In the genomic region with DNA sequence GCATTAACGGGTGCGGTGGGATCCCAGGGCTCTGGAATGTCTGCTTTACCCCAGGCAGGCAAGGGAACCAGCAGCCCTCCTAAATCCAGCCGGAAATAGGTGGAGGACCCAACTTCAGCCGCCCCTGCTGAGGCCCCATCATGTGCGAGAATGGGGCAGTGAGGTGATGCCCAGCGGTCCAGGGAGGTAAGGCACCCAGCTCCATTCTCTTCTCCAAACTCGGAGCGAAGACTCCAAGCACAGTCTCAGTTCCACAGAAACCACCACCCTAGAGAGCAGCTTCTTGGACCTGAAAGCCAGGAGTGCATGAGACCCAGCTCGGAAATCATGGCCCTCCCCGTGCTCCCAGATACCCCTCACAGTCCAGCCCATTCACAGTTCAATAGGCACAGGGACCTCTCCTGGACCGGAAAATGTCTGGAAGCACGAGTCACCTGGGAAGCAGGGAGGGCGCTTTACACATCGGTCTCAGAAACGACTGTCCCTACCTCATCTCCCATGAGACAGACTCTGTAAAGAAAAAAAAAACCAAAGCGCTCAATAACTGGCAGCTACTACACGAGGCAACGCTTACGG, we compare ENCODE assay signal across 7 cellular contexts. TPM values are rescaled to one million over a fixed set of nuclear protein-coding genes. Genes with fewer than 3 reads are reported as not detected.
DNase-seq lines count a peak whose midpoint lies in the region; ATAC-seq and TF ChIP-seq lines count a peak whose summit lies in the region.

No MANE protein-coding gene starts in this region.

- H3K27me3 ChIP-seq in OCI-LY3 (ENCODE audit: low read depth, low read length) (peaks cover 26% of the 10 kb centered on the region), esophagus squamous epithelium (peaks cover 0 to 46% (median 0%) of the 10 kb centered on the region in 4 donors), rectal smooth muscle tissue (ENCODE audit: control insufficient read depth, insufficient read depth, low read length) (peaks cover 4% of the 10 kb centered on the region)

- no peak for TF ChIP-seq CTCF in OCI-LY3 (IDR thresholded peaks at IDR 0.05; ENCODE audit: low read depth, low read length)
- TF ChIP-seq CTCF in esophagus squamous epithelium (IDR thresholded peaks at IDR 0.05) = peak in 2 of 6 experiments; percentile 14 to 40

- H4K20me1 ChIP-seq in OCI-LY3 (ENCODE audit: insufficient read depth, low read length) = no peaks in the 10 kb centered on the region

- no peaks in the 10 kb centered on the region for H3K79me2 ChIP-seq in OCI-LY3 (ENCODE audit: low read length)

- peak overlapping the region; percentile 95 for H3K4me2 ChIP-seq in OCI-LY3 (ENCODE audit: low read length)

- DNase-seq in esophagus squamous epithelium (lab: John Stamatoyannopoulos, UW) (no peak), iPS-NIHi11 (ENCODE audit: low spot score) (no peak), cerebellum (ENCODE audit: low spot score) (no peak)

- intact Hi-C loops in esophagus squamous epithelium (cut with DNase I) = no loop called here

- no peak for TF ChIP-seq POLR2A in esophagus squamous epithelium (IDR thresholded peaks at IDR 0.05)

- 5 to 21% methylated on average over 8 to 15 of the region's 19 CpGs for WGBS in esophagus squamous epithelium, 2 donors

- peak overlapping the region; percentile 93; the same call in 1 of the 2 replicates for H2AFZ ChIP-seq in OCI-LY3 (ENCODE audit: low read depth, low read length)

- H3K4me1 ChIP-seq in OCI-LY3 (ENCODE audit: low read length) (peaks cover 8% of the 10 kb centered on the region), esophagus squamous epithelium (peaks cover 25 to 83% (median 30%) of the 10 kb centered on the region in 3 donors), rectal smooth muscle tissue (ENCODE audit: control insufficient read depth, insufficient read depth, low read length) (no peaks in the 10 kb centered on the region)

- H3K9ac ChIP-seq in OCI-LY3 (ENCODE audit: low read length) = peak overlapping the region; percentile 68; the same call in 1 of the 2 replicates
- no peak overlapping the region for H3K9ac ChIP-seq in rectal smooth muscle tissue (ENCODE audit: low read length)

- H3K27ac ChIP-seq in OCI-LY3 (ENCODE audit: low read length) (no peak overlapping the region), esophagus squamous epithelium (peak overlapping the region; percentile 91 to 97 (median 94)), rectal smooth muscle tissue (ENCODE audit: low read depth, low read length) (no peak overlapping the region)

- H3K9me3 ChIP-seq in OCI-LY3 (ENCODE audit: insufficient read depth, low read length) = no peaks in the 10 kb centered on the region
- H3K9me3 ChIP-seq in esophagus squamous epithelium = no peaks in the 10 kb centered on the region

- H3K4me3 ChIP-seq in OCI-LY3 (ENCODE audit: low read length) (peak overlapping the region; percentile 90), esophagus squamous epithelium (peak overlapping the region; percentile 59 to 86 (median 72)), rectal smooth muscle tissue (ENCODE audit: low read length) (peak overlapping the region; percentile 78)

- no peaks in the 10 kb centered on the region for H3K36me3 ChIP-seq in OCI-LY3 (replicated peaks; ENCODE audit: low read depth, low read length)
- no peaks in the 10 kb centered on the region for H3K36me3 ChIP-seq in esophagus squamous epithelium
- H3K36me3 ChIP-seq in rectal smooth muscle tissue (ENCODE audit: control insufficient read depth, insufficient read depth, low read length) = no peaks in the 10 kb centered on the region

- peak; percentile 4 for ATAC-seq in GM19438 (IDR thresholded peaks at IDR 0.05; ENCODE audit: low read depth, unreplicated experiment)
- no peak for ATAC-seq in HG03439 (IDR thresholded peaks at IDR 0.05; ENCODE audit: unreplicated experiment)

RNA-seq across cellular contexts. Expression of gene SDC1, which starts 2.1 kb away (rescaled TPM):
- total RNA-seq in esophagus squamous epithelium = 100 to 1,000 TPM; 355 to 757 (median 496) TPM
- total RNA-seq in cerebellum = 26.0 TPM

Comparison
In these comparisons a context has a peak if more than half of its experiments do, and no peak if none do; other contexts are left out.
1. H3K27ac ChIP-seq: peak in esophagus squamous epithelium (4 of 4); none in OCI-LY3 (single experiment) and rectal smooth muscle tissue (single experiment).
2. RNA of gene SDC1, which starts 2.1 kb away (total RNA-seq): 355 to 757 TPM in esophagus squamous epithelium; 26.0 TPM in cerebellum (single experiment); every median in the first group is over 10 times any median in the second.
3. Peak in every context shown above with its lines, with median percentiles within 50 percentile points of each other: H3K4me3 ChIP-seq.